In genomic region chr6:26235240-26235730, GRCh38 we compare ENCODE assay signal across 8 cellular contexts.
A peak's percentile ranks its signal among the peaks of the same experiment; 100 is the strongest.
DNase-seq lines count a peak whose midpoint lies in the region; FAIRE-seq and TF ChIP-seq lines count a peak whose summit lies in the region.

No MANE protein-coding gene starts in this region.

- TF ChIP-seq CTCF in BE2C (IDR thresholded peaks at IDR 0.05; ENCODE audit: low read depth, low read length) = no peak
- TF ChIP-seq CTCF in brain microvascular endothelial cell (IDR thresholded peaks at IDR 0.05; ENCODE audit: low read depth, low read length, missing control alignments) = no peak
- TF ChIP-seq CTCF in D721Med (IDR thresholded peaks at IDR 0.05; ENCODE audit: insufficient read depth, missing control alignments) = no peak

- peak overlapping the region; percentile 97 for H3K4me3 ChIP-seq in BE2C (ENCODE audit: low read depth, low read length)
- peak overlapping the region; percentile 59 for H3K4me3 ChIP-seq in brain microvascular endothelial cell (ENCODE audit: low read depth, low read length)
- peak overlapping the region; percentile 43 to 56 for H3K4me3 ChIP-seq in muscle layer of colon (ENCODE audit: low read depth in 1 of 2, low read length in 2 of 2)

- H3K36me3 ChIP-seq in BE2C = no peaks in the 10 kb centered on the region
- H3K36me3 ChIP-seq in brain microvascular endothelial cell (replicated peaks) = no peaks in the 10 kb centered on the region
- no peaks in the 10 kb centered on the region for H3K36me3 ChIP-seq in muscle layer of colon (ENCODE audit: insufficient read depth, low read length)

- DNase-seq in BE2C (no peak), KBM-7 (peak; percentile 69), brain microvascular endothelial cell (no peak), DMS 273 treated with DMSO at 0.1 percent for 48 hours (lab: John Stamatoyannopoulos, UW) (no peak), NCI-H510A (lab: John Stamatoyannopoulos, UW) (no peak), D721Med (ENCODE audit: insufficient read length, low spot score) (no peak), NCI-H1092 (lab: John Stamatoyannopoulos, UW) (no peak)

- H3K27ac ChIP-seq in brain microvascular endothelial cell (peak overlapping the region; percentile 47), muscle layer of colon (ENCODE audit: low read depth, low read length) (peak overlapping the region; percentile 62)

- FAIRE-seq in D721Med (lab: Jason Lieb, UNC) = no peak

- H3K9me3 ChIP-seq in BE2C = no peaks in the 10 kb centered on the region; the same call in 1 of the 2 replicates
- no peaks in the 10 kb centered on the region for H3K9me3 ChIP-seq in muscle layer of colon (ENCODE audit: low read length)

- peak overlapping the region; percentile 55 for H3K9ac ChIP-seq in muscle layer of colon (ENCODE audit: low read length)

- H3K27me3 ChIP-seq in BE2C (no peaks in the 10 kb centered on the region), brain microvascular endothelial cell (replicated peaks) (no peaks in the 10 kb centered on the region), muscle layer of colon (ENCODE audit: control insufficient read depth in 1 of 2, insufficient read depth in 2 of 2, low read length in 2 of 2) (peaks cover 13 to 35% of the 10 kb centered on the region in 2 donors)

- no peaks in the 10 kb centered on the region; the same call in 1 of the 2 replicates for H3K4me1 ChIP-seq in BE2C
- peaks cover 8% of the 10 kb centered on the region for H3K4me1 ChIP-seq in muscle layer of colon (ENCODE audit: insufficient read depth, low read length)

- in situ Hi-C loops in KBM-7 (cut with MboI; ENCODE audit: low pct_unique_long_range_greater_than_20kb, low sequenced_read_pairs) (no loop called here), brain microvascular endothelial cell (cut with HindIII; ENCODE audit: low pct_ligation_motif_present, low sequenced_read_pairs) (no loop called here)
